1 cellular context compared by ENCODE assay signal in the genomic region with DNA sequence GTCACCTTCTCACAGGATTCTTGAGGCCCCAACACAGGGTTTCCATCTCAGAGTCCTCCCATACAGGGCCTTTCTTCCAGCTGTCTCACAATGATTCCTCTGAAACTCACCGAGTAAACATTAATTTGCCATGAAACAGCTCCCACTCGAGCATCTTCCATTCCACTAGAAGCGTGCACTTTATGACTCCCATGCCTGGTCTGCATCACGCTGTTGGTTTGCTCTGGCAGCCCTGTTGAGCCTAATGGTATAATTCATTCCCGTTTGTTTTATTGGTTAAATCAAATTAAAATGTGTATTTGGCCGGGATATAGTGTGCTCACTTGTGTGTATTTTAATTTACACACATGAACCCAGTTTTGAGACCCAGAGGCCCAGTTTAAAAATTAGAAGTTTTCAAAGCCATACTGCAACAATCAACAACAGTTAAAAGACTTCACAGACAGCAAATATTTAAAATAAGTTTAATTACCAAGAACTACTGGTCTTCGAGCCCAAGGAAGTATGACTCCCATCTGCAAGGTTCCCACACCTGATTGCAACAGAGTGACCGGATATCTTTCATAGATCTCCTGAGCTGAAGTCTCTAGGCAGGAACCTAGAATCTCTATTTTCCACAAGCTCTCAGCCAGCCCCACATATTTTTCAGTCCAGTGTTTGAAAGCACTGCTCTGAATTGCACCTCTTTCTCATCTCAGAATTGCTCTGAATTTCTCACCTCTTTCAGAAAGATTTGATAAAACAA.
TF ChIP-seq lines count a peak whose summit lies in the region.

No MANE protein-coding gene starts in this region.

TF ChIP-seq in GM23338, 12 proteins besides CTCF, POLR2A, EP300 and RAD21 (continued from another document):
- no peak for TF ChIP-seq ZNF462 (CRISPR knock-in tag; IDR thresholded peaks at IDR 0.05)
- TF ChIP-seq ETS1 (IDR thresholded peaks at IDR 0.05) = no peak
- TF ChIP-seq ZNF331 (CRISPR knock-in tag; IDR thresholded peaks at IDR 0.05; ENCODE audit: low read depth) = no peak
- no peak for TF ChIP-seq STAT1 (IDR thresholded peaks at IDR 0.05; ENCODE audit: unreplicated experiment)
- TF ChIP-seq EZH2 (IDR thresholded peaks at IDR 0.05; ENCODE audit: low read depth, unreplicated experiment) = no peak
- TF ChIP-seq EZH2phosphoT487 (IDR thresholded peaks at IDR 0.05; ENCODE audit: unreplicated experiment) = no peak
- TF ChIP-seq, protein P1, sequence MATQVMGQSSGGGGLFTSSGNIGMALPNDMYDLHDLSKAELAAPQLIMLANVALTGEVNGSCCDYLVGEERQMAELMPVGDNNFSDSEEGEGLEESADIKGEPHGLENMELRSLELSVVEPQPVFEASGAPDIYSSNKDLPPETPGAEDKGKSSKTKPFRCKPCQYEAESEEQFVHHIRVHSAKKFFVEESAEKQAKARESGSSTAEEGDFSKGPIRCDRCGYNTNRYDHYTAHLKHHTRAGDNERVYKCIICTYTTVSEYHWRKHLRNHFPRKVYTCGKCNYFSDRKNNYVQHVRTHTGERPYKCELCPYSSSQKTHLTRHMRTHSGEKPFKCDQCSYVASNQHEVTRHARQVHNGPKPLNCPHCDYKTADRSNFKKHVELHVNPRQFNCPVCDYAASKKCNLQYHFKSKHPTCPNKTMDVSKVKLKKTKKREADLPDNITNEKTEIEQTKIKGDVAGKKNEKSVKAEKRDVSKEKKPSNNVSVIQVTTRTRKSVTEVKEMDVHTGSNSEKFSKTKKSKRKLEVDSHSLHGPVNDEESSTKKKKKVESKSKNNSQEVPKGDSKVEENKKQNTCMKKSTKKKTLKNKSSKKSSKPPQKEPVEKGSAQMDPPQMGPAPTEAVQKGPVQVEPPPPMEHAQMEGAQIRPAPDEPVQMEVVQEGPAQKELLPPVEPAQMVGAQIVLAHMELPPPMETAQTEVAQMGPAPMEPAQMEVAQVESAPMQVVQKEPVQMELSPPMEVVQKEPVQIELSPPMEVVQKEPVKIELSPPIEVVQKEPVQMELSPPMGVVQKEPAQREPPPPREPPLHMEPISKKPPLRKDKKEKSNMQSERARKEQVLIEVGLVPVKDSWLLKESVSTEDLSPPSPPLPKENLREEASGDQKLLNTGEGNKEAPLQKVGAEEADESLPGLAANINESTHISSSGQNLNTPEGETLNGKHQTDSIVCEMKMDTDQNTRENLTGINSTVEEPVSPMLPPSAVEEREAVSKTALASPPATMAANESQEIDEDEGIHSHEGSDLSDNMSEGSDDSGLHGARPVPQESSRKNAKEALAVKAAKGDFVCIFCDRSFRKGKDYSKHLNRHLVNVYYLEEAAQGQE (IDR thresholded peaks at IDR 0.05; ENCODE audit: unreplicated experiment) = no peak
- TF ChIP-seq POLR2AphosphoS5 (IDR thresholded peaks at IDR 0.05; ENCODE audit: low read depth) = no peak
- no peak for TF ChIP-seq NANOG (IDR thresholded peaks at IDR 0.05; ENCODE audit: borderline replicate concordance)
TF ChIP-seq in GM23338: peak in this region for 0.
